1 cellular context compared by ENCODE assay signal in the genomic region with DNA sequence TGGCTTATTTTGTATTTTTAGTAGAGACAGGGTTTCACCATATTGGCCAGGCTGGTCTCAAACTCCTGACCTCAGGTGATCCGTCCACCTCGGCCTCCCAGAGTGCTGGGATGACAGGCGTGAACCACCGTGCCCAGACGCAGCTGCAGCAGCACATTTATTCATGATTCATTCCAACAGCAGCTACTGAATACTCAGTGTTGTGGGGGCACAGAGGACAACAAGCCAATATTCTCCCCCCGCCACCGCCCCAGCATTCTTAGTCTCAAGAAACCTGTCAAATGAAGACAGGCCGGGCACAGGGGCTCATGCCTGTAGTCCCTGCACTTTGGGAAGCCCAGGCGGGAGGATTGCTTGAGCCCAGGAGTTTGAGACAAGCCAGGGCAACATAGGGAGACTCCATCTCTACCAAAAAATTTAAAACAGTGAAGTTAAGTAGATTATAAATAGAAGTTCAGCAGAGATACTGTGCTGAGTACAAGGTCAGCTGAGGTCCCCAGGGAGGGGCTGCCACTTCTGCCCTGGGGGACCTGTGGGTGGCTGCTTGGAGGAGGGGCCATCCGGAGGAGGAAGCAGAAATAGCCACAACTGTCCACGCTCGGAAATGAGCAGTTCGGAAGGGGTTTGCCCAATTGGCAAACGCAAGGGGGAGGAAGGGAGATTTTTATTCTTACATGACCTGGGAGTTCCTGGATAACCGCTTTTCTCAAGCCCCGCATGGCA.
TF ChIP-seq lines count a peak whose summit lies in the region.

No MANE protein-coding gene starts in this region.

TF ChIP-seq in HepG2, 621 proteins besides CTCF, POLR2A, EP300 and RAD21 (continues in another document):
- TF ChIP-seq PHF5A (CRISPR knock-in tag; IDR thresholded peaks at IDR 0.05; ENCODE audit: low read depth, unreplicated experiment) (peak; percentile 5), GPN1 (CRISPR knock-in tag; IDR thresholded peaks at IDR 0.05; ENCODE audit: borderline replicate concordance) (no peak), PHF8 (CRISPR knock-in tag; IDR thresholded peaks at IDR 0.05) (0 out of 2 replicates have a peak, but pooled peaks have one; percentile 3), HDAC1 (CRISPR knock-in tag; IDR thresholded peaks at IDR 0.05) (no peak), KLF12 (CRISPR knock-in tag; IDR thresholded peaks at IDR 0.05; ENCODE audit: borderline replicate concordance) (no peak), SUZ12 (IDR thresholded peaks at IDR 0.05; ENCODE audit: low read depth, low read length) (no peak), ZNF788 (CRISPR knock-in tag; IDR thresholded peaks at IDR 0.05; ENCODE audit: borderline replicate concordance) (no peak), MBNL3 (CRISPR knock-in tag; conservative IDR thresholded peaks at IDR 0.05) (no peak), RELA (CRISPR knock-in tag; IDR thresholded peaks at IDR 0.05) (peak; percentile 5; the same call in 1 of the 2 replicates), SOX6 (IDR thresholded peaks at IDR 0.05) (no peak), SOX6 (CRISPR knock-in tag; IDR thresholded peaks at IDR 0.05) (no peak), TRIM24 (CRISPR knock-in tag; IDR thresholded peaks at IDR 0.05) (no peak), KDM4B (CRISPR knock-in tag; IDR thresholded peaks at IDR 0.05) (no peak), SMC3 (IDR thresholded peaks at IDR 0.05; ENCODE audit: low read length) (no peak), RXRB (CRISPR knock-in tag; IDR thresholded peaks at IDR 0.05; ENCODE audit: borderline replicate concordance) (peak; percentile 78), GTF3A (CRISPR knock-in tag; conservative IDR thresholded peaks at IDR 0.05) (no peak), EHMT2 (IDR thresholded peaks at IDR 0.05; ENCODE audit: borderline replicate concordance, low read depth, low read length) (no peak), WIZ (CRISPR knock-in tag; IDR thresholded peaks at IDR 0.05) (no peak), ZBTB42 (CRISPR knock-in tag; IDR thresholded peaks at IDR 0.05) (no peak), ZNF747 (CRISPR knock-in tag; IDR thresholded peaks at IDR 0.05; ENCODE audit: borderline replicate concordance) (no peak), MTF1 (CRISPR knock-in tag; IDR thresholded peaks at IDR 0.05) (no peak), SSRP1 (CRISPR knock-in tag; IDR thresholded peaks at IDR 0.05) (0 out of 2 replicates have a peak, but pooled peaks have one; percentile 8), KLF15 (CRISPR knock-in tag; IDR thresholded peaks at IDR 0.05; ENCODE audit: borderline replicate concordance) (no peak), ZNF180 (CRISPR knock-in tag; IDR thresholded peaks at IDR 0.05; ENCODE audit: borderline replicate concordance, low read depth) (no peak), MIXL1 (CRISPR knock-in tag; IDR thresholded peaks at IDR 0.05) (no peak), SMAD3 (CRISPR knock-in tag; IDR thresholded peaks at IDR 0.05) (no peak), CREM (IDR thresholded peaks at IDR 0.05) (no peak), CREM (CRISPR knock-in tag; IDR thresholded peaks at IDR 0.05) (no peak), BRCA1 (CRISPR knock-in tag; IDR thresholded peaks at IDR 0.05) (no peak), ZNF605 (CRISPR knock-in tag; IDR thresholded peaks at IDR 0.05) (peak; percentile 42; the same call in 1 of the 2 replicates), ZNF451 (CRISPR knock-in tag; IDR thresholded peaks at IDR 0.05) (0 out of 2 replicates have a peak, but pooled peaks have one; percentile 14), ETV5 (CRISPR knock-in tag; IDR thresholded peaks at IDR 0.05; ENCODE audit: borderline replicate concordance) (peak; percentile 46; the same call in 1 of the 2 replicates)
- TF ChIP-seq, protein P1, sequence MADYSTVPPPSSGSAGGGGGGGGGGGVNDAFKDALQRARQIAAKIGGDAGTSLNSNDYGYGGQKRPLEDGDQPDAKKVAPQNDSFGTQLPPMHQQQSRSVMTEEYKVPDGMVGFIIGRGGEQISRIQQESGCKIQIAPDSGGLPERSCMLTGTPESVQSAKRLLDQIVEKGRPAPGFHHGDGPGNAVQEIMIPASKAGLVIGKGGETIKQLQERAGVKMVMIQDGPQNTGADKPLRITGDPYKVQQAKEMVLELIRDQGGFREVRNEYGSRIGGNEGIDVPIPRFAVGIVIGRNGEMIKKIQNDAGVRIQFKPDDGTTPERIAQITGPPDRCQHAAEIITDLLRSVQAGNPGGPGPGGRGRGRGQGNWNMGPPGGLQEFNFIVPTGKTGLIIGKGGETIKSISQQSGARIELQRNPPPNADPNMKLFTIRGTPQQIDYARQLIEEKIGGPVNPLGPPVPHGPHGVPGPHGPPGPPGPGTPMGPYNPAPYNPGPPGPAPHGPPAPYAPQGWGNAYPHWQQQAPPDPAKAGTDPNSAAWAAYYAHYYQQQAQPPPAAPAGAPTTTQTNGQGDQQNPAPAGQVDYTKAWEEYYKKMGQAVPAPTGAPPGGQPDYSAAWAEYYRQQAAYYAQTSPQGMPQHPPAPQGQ (CRISPR knock-in tag; IDR thresholded peaks at IDR 0.05; ENCODE audit: borderline replicate concordance), result no peak
- TF ChIP-seq, protein P2, sequence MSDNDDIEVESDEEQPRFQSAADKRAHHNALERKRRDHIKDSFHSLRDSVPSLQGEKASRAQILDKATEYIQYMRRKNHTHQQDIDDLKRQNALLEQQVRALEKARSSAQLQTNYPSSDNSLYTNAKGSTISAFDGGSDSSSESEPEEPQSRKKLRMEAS (IDR thresholded peaks at IDR 0.05), result peak; percentile 8; the same call in 1 of the 2 replicates
- TF ChIP-seq, protein P3, sequence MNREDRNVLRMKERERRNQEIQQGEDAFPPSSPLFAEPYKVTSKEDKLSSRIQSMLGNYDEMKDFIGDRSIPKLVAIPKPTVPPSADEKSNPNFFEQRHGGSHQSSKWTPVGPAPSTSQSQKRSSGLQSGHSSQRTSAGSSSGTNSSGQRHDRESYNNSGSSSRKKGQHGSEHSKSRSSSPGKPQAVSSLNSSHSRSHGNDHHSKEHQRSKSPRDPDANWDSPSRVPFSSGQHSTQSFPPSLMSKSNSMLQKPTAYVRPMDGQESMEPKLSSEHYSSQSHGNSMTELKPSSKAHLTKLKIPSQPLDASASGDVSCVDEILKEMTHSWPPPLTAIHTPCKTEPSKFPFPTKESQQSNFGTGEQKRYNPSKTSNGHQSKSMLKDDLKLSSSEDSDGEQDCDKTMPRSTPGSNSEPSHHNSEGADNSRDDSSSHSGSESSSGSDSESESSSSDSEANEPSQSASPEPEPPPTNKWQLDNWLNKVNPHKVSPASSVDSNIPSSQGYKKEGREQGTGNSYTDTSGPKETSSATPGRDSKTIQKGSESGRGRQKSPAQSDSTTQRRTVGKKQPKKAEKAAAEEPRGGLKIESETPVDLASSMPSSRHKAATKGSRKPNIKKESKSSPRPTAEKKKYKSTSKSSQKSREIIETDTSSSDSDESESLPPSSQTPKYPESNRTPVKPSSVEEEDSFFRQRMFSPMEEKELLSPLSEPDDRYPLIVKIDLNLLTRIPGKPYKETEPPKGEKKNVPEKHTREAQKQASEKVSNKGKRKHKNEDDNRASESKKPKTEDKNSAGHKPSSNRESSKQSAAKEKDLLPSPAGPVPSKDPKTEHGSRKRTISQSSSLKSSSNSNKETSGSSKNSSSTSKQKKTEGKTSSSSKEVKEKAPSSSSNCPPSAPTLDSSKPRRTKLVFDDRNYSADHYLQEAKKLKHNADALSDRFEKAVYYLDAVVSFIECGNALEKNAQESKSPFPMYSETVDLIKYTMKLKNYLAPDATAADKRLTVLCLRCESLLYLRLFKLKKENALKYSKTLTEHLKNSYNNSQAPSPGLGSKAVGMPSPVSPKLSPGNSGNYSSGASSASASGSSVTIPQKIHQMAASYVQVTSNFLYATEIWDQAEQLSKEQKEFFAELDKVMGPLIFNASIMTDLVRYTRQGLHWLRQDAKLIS (CRISPR knock-in tag; IDR thresholded peaks at IDR 0.05), result no peak
- TF ChIP-seq, protein P4, sequence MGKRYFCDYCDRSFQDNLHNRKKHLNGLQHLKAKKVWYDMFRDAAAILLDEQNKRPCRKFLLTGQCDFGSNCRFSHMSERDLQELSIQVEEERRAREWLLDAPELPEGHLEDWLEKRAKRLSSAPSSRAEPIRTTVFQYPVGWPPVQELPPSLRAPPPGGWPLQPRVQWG (CRISPR knock-in tag; IDR thresholded peaks at IDR 0.05; ENCODE audit: borderline replicate concordance, low read depth), result no peak
- TF ChIP-seq, protein P5, sequence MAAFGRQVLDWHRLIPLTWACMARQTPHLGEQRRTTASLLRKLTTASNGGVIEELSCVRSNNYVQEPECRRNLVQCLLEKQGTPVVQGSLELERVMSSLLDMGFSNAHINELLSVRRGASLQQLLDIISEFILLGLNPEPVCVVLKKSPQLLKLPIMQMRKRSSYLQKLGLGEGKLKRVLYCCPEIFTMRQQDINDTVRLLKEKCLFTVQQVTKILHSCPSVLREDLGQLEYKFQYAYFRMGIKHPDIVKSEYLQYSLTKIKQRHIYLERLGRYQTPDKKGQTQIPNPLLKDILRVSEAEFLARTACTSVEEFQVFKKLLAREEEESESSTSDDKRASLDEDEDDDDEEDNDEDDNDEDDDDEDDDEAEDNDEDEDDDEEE (CRISPR knock-in tag; IDR thresholded peaks at IDR 0.05), result no peak
- TF ChIP-seq, protein P6, sequence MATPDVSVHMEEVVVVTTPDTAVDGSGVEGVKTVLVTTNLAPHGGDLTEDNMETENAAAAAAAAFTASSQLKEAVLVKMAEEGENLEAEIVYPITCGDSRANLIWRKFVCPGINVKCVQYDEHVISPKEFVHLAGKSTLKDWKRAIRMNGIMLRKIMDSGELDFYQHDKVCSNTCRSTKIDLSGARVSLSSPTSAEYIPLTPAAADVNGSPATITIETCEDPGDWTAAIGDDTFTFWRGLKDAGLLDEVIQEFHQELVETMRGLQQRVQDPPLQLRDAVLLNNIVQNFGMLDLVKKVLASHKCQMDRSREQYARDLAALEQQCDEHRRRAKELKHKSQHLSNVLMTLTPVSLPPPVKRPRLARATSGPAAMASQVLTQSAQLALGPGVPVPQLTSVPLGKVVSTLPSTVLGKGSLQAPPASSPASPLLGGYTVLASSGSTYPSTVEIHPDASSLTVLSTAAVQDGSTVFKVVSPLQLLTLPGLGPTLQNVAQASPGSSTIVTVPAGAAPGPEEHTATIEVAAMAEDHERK (CRISPR knock-in tag; IDR thresholded peaks at IDR 0.05; ENCODE audit: low read depth), result no peak
- TF ChIP-seq, protein P7, sequence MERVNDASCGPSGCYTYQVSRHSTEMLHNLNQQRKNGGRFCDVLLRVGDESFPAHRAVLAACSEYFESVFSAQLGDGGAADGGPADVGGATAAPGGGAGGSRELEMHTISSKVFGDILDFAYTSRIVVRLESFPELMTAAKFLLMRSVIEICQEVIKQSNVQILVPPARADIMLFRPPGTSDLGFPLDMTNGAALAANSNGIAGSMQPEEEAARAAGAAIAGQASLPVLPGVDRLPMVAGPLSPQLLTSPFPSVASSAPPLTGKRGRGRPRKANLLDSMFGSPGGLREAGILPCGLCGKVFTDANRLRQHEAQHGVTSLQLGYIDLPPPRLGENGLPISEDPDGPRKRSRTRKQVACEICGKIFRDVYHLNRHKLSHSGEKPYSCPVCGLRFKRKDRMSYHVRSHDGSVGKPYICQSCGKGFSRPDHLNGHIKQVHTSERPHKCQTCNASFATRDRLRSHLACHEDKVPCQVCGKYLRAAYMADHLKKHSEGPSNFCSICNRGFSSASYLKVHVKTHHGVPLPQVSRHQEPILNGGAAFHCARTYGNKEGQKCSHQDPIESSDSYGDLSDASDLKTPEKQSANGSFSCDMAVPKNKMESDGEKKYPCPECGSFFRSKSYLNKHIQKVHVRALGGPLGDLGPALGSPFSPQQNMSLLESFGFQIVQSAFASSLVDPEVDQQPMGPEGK (CRISPR knock-in tag; IDR thresholded peaks at IDR 0.05), result peak; percentile 88
- TF ChIP-seq, protein P8, sequence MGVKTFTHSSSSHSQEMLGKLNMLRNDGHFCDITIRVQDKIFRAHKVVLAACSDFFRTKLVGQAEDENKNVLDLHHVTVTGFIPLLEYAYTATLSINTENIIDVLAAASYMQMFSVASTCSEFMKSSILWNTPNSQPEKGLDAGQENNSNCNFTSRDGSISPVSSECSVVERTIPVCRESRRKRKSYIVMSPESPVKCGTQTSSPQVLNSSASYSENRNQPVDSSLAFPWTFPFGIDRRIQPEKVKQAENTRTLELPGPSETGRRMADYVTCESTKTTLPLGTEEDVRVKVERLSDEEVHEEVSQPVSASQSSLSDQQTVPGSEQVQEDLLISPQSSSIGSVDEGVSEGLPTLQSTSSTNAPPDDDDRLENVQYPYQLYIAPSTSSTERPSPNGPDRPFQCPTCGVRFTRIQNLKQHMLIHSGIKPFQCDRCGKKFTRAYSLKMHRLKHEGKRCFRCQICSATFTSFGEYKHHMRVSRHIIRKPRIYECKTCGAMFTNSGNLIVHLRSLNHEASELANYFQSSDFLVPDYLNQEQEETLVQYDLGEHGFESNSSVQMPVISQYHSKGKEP (CRISPR knock-in tag; IDR thresholded peaks at IDR 0.05), result no peak
- TF ChIP-seq, protein P9, sequence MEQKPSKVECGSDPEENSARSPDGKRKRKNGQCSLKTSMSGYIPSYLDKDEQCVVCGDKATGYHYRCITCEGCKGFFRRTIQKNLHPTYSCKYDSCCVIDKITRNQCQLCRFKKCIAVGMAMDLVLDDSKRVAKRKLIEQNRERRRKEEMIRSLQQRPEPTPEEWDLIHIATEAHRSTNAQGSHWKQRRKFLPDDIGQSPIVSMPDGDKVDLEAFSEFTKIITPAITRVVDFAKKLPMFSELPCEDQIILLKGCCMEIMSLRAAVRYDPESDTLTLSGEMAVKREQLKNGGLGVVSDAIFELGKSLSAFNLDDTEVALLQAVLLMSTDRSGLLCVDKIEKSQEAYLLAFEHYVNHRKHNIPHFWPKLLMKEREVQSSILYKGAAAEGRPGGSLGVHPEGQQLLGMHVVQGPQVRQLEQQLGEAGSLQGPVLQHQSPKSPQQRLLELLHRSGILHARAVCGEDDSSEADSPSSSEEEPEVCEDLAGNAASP (CRISPR knock-in tag; IDR thresholded peaks at IDR 0.05; ENCODE audit: borderline replicate concordance), result peak; percentile 90; the same call in 1 of the 2 replicates
- TF ChIP-seq, protein P10, sequence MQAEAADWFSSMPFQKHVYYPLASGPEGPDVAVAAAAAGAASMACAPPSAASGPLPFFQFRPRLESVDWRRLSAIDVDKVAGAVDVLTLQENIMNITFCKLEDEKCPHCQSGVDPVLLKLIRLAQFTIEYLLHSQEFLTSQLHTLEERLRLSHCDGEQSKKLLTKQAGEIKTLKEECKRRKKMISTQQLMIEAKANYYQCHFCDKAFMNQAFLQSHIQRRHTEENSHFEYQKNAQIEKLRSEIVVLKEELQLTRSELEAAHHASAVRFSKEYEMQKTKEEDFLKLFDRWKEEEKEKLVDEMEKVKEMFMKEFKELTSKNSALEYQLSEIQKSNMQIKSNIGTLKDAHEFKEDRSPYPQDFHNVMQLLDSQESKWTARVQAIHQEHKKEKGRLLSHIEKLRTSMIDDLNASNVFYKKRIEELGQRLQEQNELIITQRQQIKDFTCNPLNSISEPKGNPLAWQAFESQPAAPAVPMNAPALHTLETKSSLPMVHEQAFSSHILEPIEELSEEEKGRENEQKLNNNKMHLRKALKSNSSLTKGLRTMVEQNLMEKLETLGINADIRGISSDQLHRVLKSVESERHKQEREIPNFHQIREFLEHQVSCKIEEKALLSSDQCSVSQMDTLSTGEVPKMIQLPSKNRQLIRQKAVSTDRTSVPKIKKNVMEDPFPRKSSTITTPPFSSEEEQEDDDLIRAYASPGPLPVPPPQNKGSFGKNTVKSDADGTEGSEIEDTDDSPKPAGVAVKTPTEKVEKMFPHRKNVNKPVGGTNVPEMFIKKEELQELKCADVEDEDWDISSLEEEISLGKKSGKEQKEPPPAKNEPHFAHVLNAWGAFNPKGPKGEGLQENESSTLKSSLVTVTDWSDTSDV (CRISPR knock-in tag; IDR thresholded peaks at IDR 0.05), result no peak
- TF ChIP-seq, protein P11, sequence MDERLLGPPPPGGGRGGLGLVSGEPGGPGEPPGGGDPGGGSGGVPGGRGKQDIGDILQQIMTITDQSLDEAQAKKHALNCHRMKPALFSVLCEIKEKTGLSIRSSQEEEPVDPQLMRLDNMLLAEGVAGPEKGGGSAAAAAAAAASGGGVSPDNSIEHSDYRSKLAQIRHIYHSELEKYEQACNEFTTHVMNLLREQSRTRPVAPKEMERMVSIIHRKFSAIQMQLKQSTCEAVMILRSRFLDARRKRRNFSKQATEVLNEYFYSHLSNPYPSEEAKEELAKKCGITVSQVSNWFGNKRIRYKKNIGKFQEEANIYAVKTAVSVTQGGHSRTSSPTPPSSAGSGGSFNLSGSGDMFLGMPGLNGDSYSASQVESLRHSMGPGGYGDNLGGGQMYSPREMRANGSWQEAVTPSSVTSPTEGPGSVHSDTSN (CRISPR knock-in tag; IDR thresholded peaks at IDR 0.05), result no peak
